ENCODE assay signal across 1 cellular context in genomic region chr19:9538183-9539058, GRCh38.
A peak's percentile ranks its signal among the peaks of the same experiment; 100 is the strongest.
TF ChIP-seq lines count a peak whose summit lies in the region.

Gene ZNF426, minus strand, starts transcription at chr19:9538645. Its CDS starts 2,413 bp downstream, at chr19:9536232.

TF ChIP-seq in HepG2, 621 proteins besides CTCF, POLR2A, EP300 and RAD21 (continued from another document and continues in another):
- TF ChIP-seq ZHX1 (CRISPR knock-in tag; IDR thresholded peaks at IDR 0.05; ENCODE audit: low read depth) (peak; percentile 94), NFYB (CRISPR knock-in tag; IDR thresholded peaks at IDR 0.05) (no peak; the same call in 1 of the 2 replicates), YY1 (IDR thresholded peaks at IDR 0.05; ENCODE audit: insufficient read depth, insufficient replicate concordance, low read depth, low read length) (peak; percentile 60), POLR2AphosphoS5 (IDR thresholded peaks at IDR 0.05; ENCODE audit: low read depth, low read length) (peak; percentile 83), PLRG1 (conservative IDR thresholded peaks at IDR 0.05) (no peak), ESRRA (CRISPR knock-in tag; IDR thresholded peaks at IDR 0.05; ENCODE audit: low read depth) (peak; percentile 30; the same call in 1 of the 2 replicates), GATAD2A (CRISPR knock-in tag; IDR thresholded peaks at IDR 0.05) (peak; percentile 69), ZNF484 (CRISPR knock-in tag; IDR thresholded peaks at IDR 0.05; ENCODE audit: borderline replicate concordance, low read depth) (no peak), ZBTB1 (CRISPR knock-in tag; IDR thresholded peaks at IDR 0.05; ENCODE audit: borderline replicate concordance) (no peak), ZBTB7B (CRISPR knock-in tag; IDR thresholded peaks at IDR 0.05) (peak; percentile 76; the same call in 1 of the 2 replicates), HNF4G (IDR thresholded peaks at IDR 0.05; ENCODE audit: borderline replicate concordance, low read depth, low read length) (no peak), HNF4G (CRISPR knock-in tag; IDR thresholded peaks at IDR 0.05; ENCODE audit: borderline replicate concordance, low read depth) (no peak), ZBTB3 (CRISPR knock-in tag; IDR thresholded peaks at IDR 0.05; ENCODE audit: borderline replicate concordance, low read depth) (no peak), HMGXB4 (CRISPR knock-in tag; IDR thresholded peaks at IDR 0.05; ENCODE audit: borderline replicate concordance in 1 of 2, low read depth in 1 of 2) (peak; percentile 69 to 89), FOXM1 (CRISPR knock-in tag; IDR thresholded peaks at IDR 0.05) (no peak), THRA (CRISPR knock-in tag; IDR thresholded peaks at IDR 0.05; ENCODE audit: borderline replicate concordance) (peak; percentile 17; the same call in 1 of the 2 replicates), ZBTB33 (CRISPR knock-in tag; IDR thresholded peaks at IDR 0.05) (no peak), ZNF839 (CRISPR knock-in tag; IDR thresholded peaks at IDR 0.05; ENCODE audit: borderline replicate concordance) (no peak), EZH2 (conservative IDR thresholded peaks at IDR 0.05; ENCODE audit: low read depth, low read length) (no peak), ZNF576 (CRISPR knock-in tag; IDR thresholded peaks at IDR 0.05) (no peak), CHCHD3 (CRISPR knock-in tag; IDR thresholded peaks at IDR 0.05) (no peak), ZNF7 (CRISPR knock-in tag; IDR thresholded peaks at IDR 0.05) (no peak; the same call in 1 of the 2 replicates), REXO4 (CRISPR knock-in tag; IDR thresholded peaks at IDR 0.05; ENCODE audit: borderline replicate concordance) (no peak), CBFB (CRISPR knock-in tag; IDR thresholded peaks at IDR 0.05) (peak; percentile 43; the same call in 1 of the 2 replicates), PBX2 (CRISPR knock-in tag; IDR thresholded peaks at IDR 0.05) (no peak), SALL2 (CRISPR knock-in tag; IDR thresholded peaks at IDR 0.05) (no peak), CENPT (CRISPR knock-in tag; IDR thresholded peaks at IDR 0.05; ENCODE audit: low read depth) (no peak), SIX1 (CRISPR knock-in tag; IDR thresholded peaks at IDR 0.05; ENCODE audit: borderline replicate concordance) (no peak), ZNF10 (CRISPR knock-in tag; IDR thresholded peaks at IDR 0.05; ENCODE audit: borderline replicate concordance, low read depth) (no peak), ZNF431 (CRISPR knock-in tag; IDR thresholded peaks at IDR 0.05; ENCODE audit: borderline replicate concordance, low read depth) (no peak), SMAD1 (CRISPR knock-in tag; IDR thresholded peaks at IDR 0.05; ENCODE audit: borderline replicate concordance, low read depth) (no peak), ZBTB38 (CRISPR knock-in tag; IDR thresholded peaks at IDR 0.05) (no peak; the same call in 1 of the 2 replicates), ATRX (CRISPR knock-in tag; IDR thresholded peaks at IDR 0.05; ENCODE audit: borderline replicate concordance) (no peak), PCBP2 (optimal IDR thresholded peaks at IDR 0.05; ENCODE audit: low read depth, low read length, poor library complexity, severe bottlenecking) (no peak), E2F5 (CRISPR knock-in tag; conservative IDR thresholded peaks at IDR 0.05) (peak; percentile 19; the same call in 1 of the 2 replicates), ZSCAN25 (CRISPR knock-in tag; IDR thresholded peaks at IDR 0.05) (peak; percentile 53; the same call in 1 of the 2 replicates), SIN3A (IDR thresholded peaks at IDR 0.05; ENCODE audit: borderline replicate concordance, low read depth, low read length) (no peak), FIP1L1 (IDR thresholded peaks at IDR 0.05; ENCODE audit: borderline replicate concordance, insufficient read depth, low read depth, low read length) (no peak), KLF16 (CRISPR knock-in tag; IDR thresholded peaks at IDR 0.05) (peak; percentile 8 to 75; a peak in 2 of 4 replicates), AGO2 (optimal IDR thresholded peaks at IDR 0.05; ENCODE audit: low read depth, low read length) (peak; percentile 30), BCL6 (CRISPR knock-in tag; IDR thresholded peaks at IDR 0.05) (0 out of 2 replicates have a peak, but pooled peaks have one; percentile 19), ZNF614 (CRISPR knock-in tag; IDR thresholded peaks at IDR 0.05; ENCODE audit: borderline replicate concordance) (no peak; the same call in 1 of the 2 replicates), ZSCAN29 (CRISPR knock-in tag; conservative IDR thresholded peaks at IDR 0.05) (0 out of 2 replicates have a peak, but pooled peaks have one; percentile 17), ADNP (CRISPR knock-in tag; IDR thresholded peaks at IDR 0.05) (no peak), MLLT10 (CRISPR knock-in tag; IDR thresholded peaks at IDR 0.05) (no peak), KMT2A (CRISPR knock-in tag; IDR thresholded peaks at IDR 0.05) (peak; percentile 92), SNAPC2 (CRISPR knock-in tag; IDR thresholded peaks at IDR 0.05) (0 out of 2 replicates have a peak, but pooled peaks have one; percentile 51), ZNF546 (CRISPR knock-in tag; conservative IDR thresholded peaks at IDR 0.05) (no peak)
- TF ChIP-seq, protein P1, sequence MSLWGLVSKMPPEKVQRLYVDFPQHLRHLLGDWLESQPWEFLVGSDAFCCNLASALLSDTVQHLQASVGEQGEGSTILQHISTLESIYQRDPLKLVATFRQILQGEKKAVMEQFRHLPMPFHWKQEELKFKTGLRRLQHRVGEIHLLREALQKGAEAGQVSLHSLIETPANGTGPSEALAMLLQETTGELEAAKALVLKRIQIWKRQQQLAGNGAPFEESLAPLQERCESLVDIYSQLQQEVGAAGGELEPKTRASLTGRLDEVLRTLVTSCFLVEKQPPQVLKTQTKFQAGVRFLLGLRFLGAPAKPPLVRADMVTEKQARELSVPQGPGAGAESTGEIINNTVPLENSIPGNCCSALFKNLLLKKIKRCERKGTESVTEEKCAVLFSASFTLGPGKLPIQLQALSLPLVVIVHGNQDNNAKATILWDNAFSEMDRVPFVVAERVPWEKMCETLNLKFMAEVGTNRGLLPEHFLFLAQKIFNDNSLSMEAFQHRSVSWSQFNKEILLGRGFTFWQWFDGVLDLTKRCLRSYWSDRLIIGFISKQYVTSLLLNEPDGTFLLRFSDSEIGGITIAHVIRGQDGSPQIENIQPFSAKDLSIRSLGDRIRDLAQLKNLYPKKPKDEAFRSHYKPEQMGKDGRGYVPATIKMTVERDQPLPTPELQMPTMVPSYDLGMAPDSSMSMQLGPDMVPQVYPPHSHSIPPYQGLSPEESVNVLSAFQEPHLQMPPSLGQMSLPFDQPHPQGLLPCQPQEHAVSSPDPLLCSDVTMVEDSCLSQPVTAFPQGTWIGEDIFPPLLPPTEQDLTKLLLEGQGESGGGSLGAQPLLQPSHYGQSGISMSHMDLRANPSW (CRISPR knock-in tag; IDR thresholded peaks at IDR 0.05; ENCODE audit: borderline replicate concordance), result no peak
